ENCODE assay signal across 10 cellular contexts in the genomic region with DNA sequence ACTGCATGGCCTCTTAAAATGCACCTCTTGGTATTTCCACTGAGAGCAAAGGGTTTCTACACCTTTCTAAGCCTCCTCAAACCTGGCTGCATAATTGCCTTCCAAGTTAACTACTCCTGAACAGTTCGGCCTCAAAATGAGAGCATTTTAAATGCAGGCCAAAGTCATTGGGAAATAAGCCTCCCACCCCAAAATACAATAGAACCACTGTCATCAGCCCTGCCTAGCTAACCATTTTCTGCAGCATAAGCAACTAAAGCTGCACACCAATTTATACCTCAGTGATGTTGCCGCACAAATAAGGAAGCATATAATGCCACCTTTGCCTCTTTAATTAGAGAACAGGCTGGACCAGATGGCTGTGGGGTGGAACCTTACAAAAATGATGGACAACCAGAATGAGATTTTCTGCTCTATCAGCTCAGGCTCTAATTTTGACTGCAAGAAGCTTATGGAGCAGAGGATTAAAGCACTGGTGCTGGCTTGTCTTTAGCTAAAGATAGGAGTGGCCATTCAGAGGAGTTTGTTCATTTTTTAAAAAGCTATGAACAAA. TPM values are rescaled to one million over a fixed set of nuclear protein-coding genes. Genes with fewer than 3 reads are reported as not detected.
A peak's percentile ranks its signal among the peaks of the same experiment; 100 is the strongest.
DNase-seq lines count a peak whose midpoint lies in the region; ATAC-seq and TF ChIP-seq lines count a peak whose summit lies in the region.
"Had no signal": no experiment of that assay in that cellular context is flagged by ENCODE, and none has a peak within 500 bp of the region (broad histone marks: within the 10 kb centered on the region; RNA-seq: fewer than 3 reads in every experiment).

No MANE protein-coding gene starts in this region.

- no peaks in the 10 kb centered on the region for H3K27me3 ChIP-seq in layer of hippocampus (ENCODE audit: control insufficient read depth, insufficient read depth, low read length)

- H3K27ac ChIP-seq in layer of hippocampus (ENCODE audit: low read depth, low read length) (peak overlapping the region; percentile 53), temporal lobe (ENCODE audit: low read depth, low read length) (peak overlapping the region; percentile 76)

- CTCF ChIA-PET in activated B cell treated with CpG ODN at 0.5 μM for 24 hours (lab: Charles Lee), result interaction anchor here (0.9 to 1.0 kb wide), 2 partner anchors 28 to 75 kb away, joined by 3 to 5 read pairs; no protein-coding TSS in a partner anchor

- peaks cover 85% of the 10 kb centered on the region for H3K36me3 Mint-ChIP-seq in activated T-cell treated with anti-CD3 and anti-CD28 coated beads, Interleukin-2, amount 50 U/mL, for 24 hours (ENCODE audit: low read depth)
- peaks cover 57% of the 10 kb centered on the region for H3K36me3 Mint-ChIP-seq in activated B cell treated with CpG ODN at 0.5 μM for 24 hours (ENCODE audit: low read depth)

- POLR2A ChIA-PET in activated B cell treated with CpG ODN at 0.5 μM for 24 hours (lab: Charles Lee), result interaction anchor here (0.6 to 10.7 kb wide), 3 partner anchors 15 to 1705 kb away, joined by 3 to 584 read pairs (median 3); a partner anchor contains a TSS

- DNase-seq in activated T-cell treated with anti-CD3 and anti-CD28 coated beads, Interleukin-2, amount 50 U/mL, for 24 hours, result no peak
- DNase-seq in activated T-cell treated with anti-CD3 and anti-CD28 coated beads for 4 hours, result no peak
- DNase-seq in activated B cell treated with CpG ODN at 0.5 μM for 24 hours, result no peak
- DNase-seq in SHP77 treated with DMSO at 0.1 percent for 48 hours (lab: John Stamatoyannopoulos, UW), result no peak
- DNase-seq: NCI-H526 treated with DMSO at 0.1 percent for 48 hours, SW 1271 had no signal

- no peak for TF ChIP-seq CTCF in activated B cell treated with CpG ODN at 0.5 μM for 24 hours (IDR thresholded peaks at IDR 0.05)

- H3K4me1 Mint-ChIP-seq in activated T-cell treated with anti-CD3 and anti-CD28 coated beads, Interleukin-2, amount 50 U/mL, for 24 hours (ENCODE audit: low read depth), result peaks cover 26% of the 10 kb centered on the region
- H3K4me1 Mint-ChIP-seq in activated B cell treated with CpG ODN at 0.5 μM for 24 hours, result peaks cover 37% of the 10 kb centered on the region

- ATAC-seq in activated B cell treated with CpG ODN at 0.5 μM for 24 hours (ENCODE audit: low read depth) (no peak), GM18868 (IDR thresholded peaks at IDR 0.05; ENCODE audit: unreplicated experiment) (no peak), GM21381 (IDR thresholded peaks at IDR 0.05; ENCODE audit: unreplicated experiment) (no peak)

- H3K27ac Mint-ChIP-seq in activated T-cell treated with anti-CD3 and anti-CD28 coated beads, Interleukin-2, amount 50 U/mL, for 24 hours, result peak overlapping the region; percentile 32
- H3K27ac Mint-ChIP-seq in activated B cell treated with CpG ODN at 0.5 μM for 24 hours, result peak overlapping the region; percentile 14

- no peaks in the 10 kb centered on the region for H3K9me3 Mint-ChIP-seq in activated T-cell treated with anti-CD3 and anti-CD28 coated beads, Interleukin-2, amount 50 U/mL, for 24 hours
- H3K9me3 Mint-ChIP-seq in activated B cell treated with CpG ODN at 0.5 μM for 24 hours, result no peaks in the 10 kb centered on the region

- peak overlapping the region; percentile 92 for H3K4me3 Mint-ChIP-seq in activated T-cell treated with anti-CD3 and anti-CD28 coated beads, Interleukin-2, amount 50 U/mL, for 24 hours
- no peak overlapping the region for H3K4me3 Mint-ChIP-seq in activated B cell treated with CpG ODN at 0.5 μM for 24 hours

- no peaks in the 10 kb centered on the region for H3K27me3 Mint-ChIP-seq in activated T-cell treated with anti-CD3 and anti-CD28 coated beads, Interleukin-2, amount 50 U/mL, for 24 hours
- H3K27me3 Mint-ChIP-seq in activated B cell treated with CpG ODN at 0.5 μM for 24 hours, result no peaks in the 10 kb centered on the region

- intact Hi-C loops in activated B cell treated with CpG ODN at 0.5 μM for 24 hours (cut with micrococcal nuclease), result loop anchor here (10.0 kb wide), 1 partner anchor 348 kb away; a partner anchor contains a TSS

RNA-seq across cellular contexts. Expression of a gene that starts 4.3 kb away (rescaled TPM):
- total RNA-seq in activated B cell treated with CpG ODN at 0.5 μM for 24 hours, result 53.7 and 60.3 TPM in 2 replicates
- total RNA-seq in temporal lobe, result 12.5 TPM

RNA-seq across cellular contexts. Expression of a gene that starts 26.2 kb away (rescaled TPM):
- total RNA-seq in activated B cell treated with CpG ODN at 0.5 μM for 24 hours (47.4 and 54.0 TPM in 2 replicates), temporal lobe (25.6 TPM)

RNA-seq across cellular contexts. Expression of a gene that starts 26.6 kb away (rescaled TPM):
- total RNA-seq in activated B cell treated with CpG ODN at 0.5 μM for 24 hours (152 and 153 TPM in 2 replicates), temporal lobe (72.5 TPM)
